In genomic region chr19:37452500-37453245, GRCh38 we compare ENCODE assay signal across 26 cellular contexts. TPM values are rescaled to one million over a fixed set of nuclear protein-coding genes. Genes with fewer than 3 reads are reported as not detected.
DNase-seq lines count a peak whose midpoint lies in the region; ATAC-seq and TF ChIP-seq lines count a peak whose summit lies in the region.
"Had no signal": no experiment of that assay in that cellular context is flagged by ENCODE, and none has a peak within 500 bp of the region (broad histone marks: within the 10 kb centered on the region; RNA-seq: fewer than 3 reads in every experiment).

No MANE protein-coding gene starts in this region.

- H3K9me2 ChIP-seq in SK-N-SH, result no peaks in the 10 kb centered on the region

- TF ChIP-seq CTCF in SK-N-SH (IDR thresholded peaks at IDR 0.05) (no peak), mucosa of descending colon (IDR thresholded peaks at IDR 0.05) (no peak)

- 85% methylated on average over 4 of the region's 4 CpGs for WGBS in SK-N-SH (ENCODE audit: low lambda C conversion rate)

- no peaks in the 10 kb centered on the region for H3F3A ChIP-seq in SK-N-SH (replicated peaks; ENCODE audit: insufficient read depth)

- CTCF ChIA-PET in SK-N-SH (lab: Yijun Ruan, JAX), result no interaction called here

- no peak overlapping the region for H2AFZ ChIP-seq in SK-N-SH (ENCODE audit: low read depth)

- no peaks in the 10 kb centered on the region for H3K79me2 ChIP-seq in SK-N-SH (ENCODE audit: insufficient read depth)

- H3K4me3 ChIP-seq in SK-N-SH (ENCODE audit: low read depth in 2 of 2, low read length in 1 of 2) (no peak overlapping the region; a peak in 1 of 4 replicates), adipocyte (ENCODE audit: low read length) (peak overlapping the region; percentile 73), iPS-20b (ENCODE audit: low read length) (peak overlapping the region; percentile 16; the same call in 1 of the 2 replicates), subcutaneous abdominal adipose tissue (ENCODE audit: low read depth in 1 of 5, low read length in 5 of 5) (peak overlapping the region; percentile 13 to 66 (median 55)), mucosa of descending colon (no peak overlapping the region)

- H3K36me3 ChIP-seq in SK-N-SH (replicated peaks in 1 of 2; ENCODE audit: control insufficient read depth in 1 of 2, insufficient read depth in 2 of 2, low read length in 1 of 2) (peaks cover 32 to 63% of the 10 kb centered on the region in 2 experiments), adipocyte (ENCODE audit: control insufficient read depth, insufficient read depth, low read length, severe bottlenecking) (peaks cover 48% of the 10 kb centered on the region), iPS-20b (ENCODE audit: insufficient read depth, low read depth, low read length) (peaks cover 48% of the 10 kb centered on the region; the same call in 1 of the 2 replicates), subcutaneous abdominal adipose tissue (ENCODE audit: control insufficient read depth in 5 of 5, insufficient read depth in 5 of 5, low read length in 5 of 5) (peaks cover 10 to 37% (median 19%) of the 10 kb centered on the region in 5 donors), mucosa of descending colon (ENCODE audit: low read depth) (no peaks in the 10 kb centered on the region)

- H4K20me1 ChIP-seq in SK-N-SH (ENCODE audit: insufficient read depth), result no peaks in the 10 kb centered on the region

- H3K9ac ChIP-seq in SK-N-SH (no peak overlapping the region), adipocyte (ENCODE audit: low read length) (no peak overlapping the region), iPS-20b (ENCODE audit: low read depth, low read length) (no peak overlapping the region), subcutaneous abdominal adipose tissue (ENCODE audit: low read length in 5 of 5) (no peak overlapping the region)

- no peak overlapping the region for H3K27ac ChIP-seq in SK-N-SH (ENCODE audit: low read depth in 2 of 2, low read length in 1 of 2)
- no peak overlapping the region for H3K27ac ChIP-seq in iPS-20b (ENCODE audit: low read length)
- H3K27ac ChIP-seq in subcutaneous abdominal adipose tissue (ENCODE audit: low read depth, low read length), result no peak overlapping the region
- H3K27ac ChIP-seq: 22Rv1 had no signal

- intact Hi-C loops in mucosa of descending colon (cut with DNase I, micrococcal nuclease), result no loop called here

- no peaks in the 10 kb centered on the region for H3K27me3 ChIP-seq in SK-N-SH (ENCODE audit: insufficient read depth)
- no peaks in the 10 kb centered on the region for H3K27me3 ChIP-seq in adipocyte (replicated peaks; ENCODE audit: control insufficient read depth, insufficient read depth, low read length)
- H3K27me3 ChIP-seq in iPS-20b (ENCODE audit: insufficient read depth, low read length), result no peaks in the 10 kb centered on the region
- no peaks in the 10 kb centered on the region for H3K27me3 ChIP-seq in subcutaneous abdominal adipose tissue (ENCODE audit: control insufficient read depth in 5 of 5, insufficient read depth in 4 of 5, low read length in 5 of 5)
- H3K27me3 ChIP-seq: BE2C had no signal

- peaks cover 58% of the 10 kb centered on the region for H3K9me3 ChIP-seq in SK-N-SH
- peaks cover 95% of the 10 kb centered on the region for H3K9me3 ChIP-seq in adipocyte (ENCODE audit: control insufficient read depth, low read length)
- H3K9me3 ChIP-seq in iPS-20b (ENCODE audit: insufficient read depth, low read depth, low read length), result peaks cover 97% of the 10 kb centered on the region
- H3K9me3 ChIP-seq in subcutaneous abdominal adipose tissue (ENCODE audit: control insufficient read depth in 5 of 5, low read length in 5 of 5), result peaks cover 76 to 97% (median 93%) of the 10 kb centered on the region in 5 donors
- peaks cover 99% of the 10 kb centered on the region for H3K9me3 ChIP-seq in mucosa of descending colon
- H3K9me3 ChIP-seq: BE2C had no signal

- no peaks in the 10 kb centered on the region for H3K4me1 ChIP-seq in SK-N-SH (ENCODE audit: control insufficient read depth in 1 of 2, insufficient read depth in 2 of 2, low read depth in 1 of 2, low read length in 1 of 2)
- no peaks in the 10 kb centered on the region for H3K4me1 ChIP-seq in adipocyte (ENCODE audit: control insufficient read depth, insufficient read depth, low read length)
- no peaks in the 10 kb centered on the region for H3K4me1 ChIP-seq in iPS-20b (ENCODE audit: insufficient read depth, low read length)
- H3K4me1 ChIP-seq in subcutaneous abdominal adipose tissue (ENCODE audit: control insufficient read depth in 5 of 5, insufficient read depth in 5 of 5, low read length in 5 of 5), result no peaks in the 10 kb centered on the region
- no peaks in the 10 kb centered on the region for H3K4me1 ChIP-seq in mucosa of descending colon (ENCODE audit: low read depth)
- H3K4me1 ChIP-seq: BE2C had no signal

- H3K4me2 ChIP-seq in SK-N-SH, result no peak overlapping the region

- TF ChIP-seq RAD21 in SK-N-SH (IDR thresholded peaks at IDR 0.05; ENCODE audit: low read length), result no peak

- DNase-seq in SK-N-SH (no peak), adipocyte (ENCODE audit: low read depth) (no peak), mucosa of descending colon (no peak), EL (no peak), NCI-H2107 treated with DMSO at 0.1 percent for 48 hours (lab: John Stamatoyannopoulos, UW; ENCODE audit: unreplicated experiment) (no peak)
- DNase-seq: BE2C; CD4-positive, alpha-beta T cell; DMS 273 treated with DMSO at 0.1 percent for 48 hours; DMS79; GF-D8; KBM-7; MV-4-11; NCI-H1105; NCI-H1436 treated with DMSO at 0.1 percent for 48 hours; NCI-H187 treated with DMSO at 0.1 percent for 48 hours; NCI-H446 treated with DMSO at 0.1 percent for 48 hours; NCI-H526; NCI-H82; NK-92 treated with Interleukin-12 subunit alpha and Interleukin-12 subunit beta, amount 100 ng/mL, for 24 hours; PC-3 had no signal

- ATAC-seq in SK-N-SH treated with all-trans-retinoic acid at 6 μM for 48 hours (no peak), mucosa of descending colon (no peak)
- ATAC-seq: HCT116, PC-3 had no signal

- POLR2A ChIA-PET in SK-N-SH (lab: Yijun Ruan, JAX), result no interaction called here

- no peak for TF ChIP-seq EP300 in SK-N-SH (IDR thresholded peaks at IDR 0.05; ENCODE audit: borderline replicate concordance in 1 of 2, low read depth in 1 of 2, low read length in 1 of 2)

TF ChIP-seq in SK-N-SH treated with all-trans-retinoic acid at 6 μM for 48 hours, 23 proteins besides CTCF, POLR2A, EP300 and RAD21 (continues in another document):
- TF ChIP-seq ZNF8 (CRISPR knock-in tag; IDR thresholded peaks at IDR 0.05) (no peak), ZFP30 (CRISPR knock-in tag; IDR thresholded peaks at IDR 0.05) (peak; percentile 90), BACH2 (CRISPR knock-in tag; IDR thresholded peaks at IDR 0.05; ENCODE audit: borderline replicate concordance) (no peak), GLIS3 (CRISPR knock-in tag; IDR thresholded peaks at IDR 0.05) (no peak), ZFP3 (CRISPR knock-in tag; IDR thresholded peaks at IDR 0.05) (no peak), TCF4 (CRISPR knock-in tag; IDR thresholded peaks at IDR 0.05; ENCODE audit: borderline replicate concordance) (no peak)

TF ChIP-seq in SK-N-SH, 30 proteins besides CTCF, POLR2A, EP300 and RAD21 (continues in another document):
- TF ChIP-seq CHD2 (IDR thresholded peaks at IDR 0.05; ENCODE audit: low read length, partially characterized antibody), result no peak
- TF ChIP-seq USF2 (IDR thresholded peaks at IDR 0.05; ENCODE audit: borderline replicate concordance, low read depth, low read length), result no peak
- no peak for TF ChIP-seq JUND (IDR thresholded peaks at IDR 0.05)
- TF ChIP-seq TAF1 (IDR thresholded peaks at IDR 0.05; ENCODE audit: borderline replicate concordance, low read depth, low read length), result no peak
- TF ChIP-seq RFX5 (IDR thresholded peaks at IDR 0.05; ENCODE audit: low read length), result no peak
- TF ChIP-seq IRF3 (IDR thresholded peaks at IDR 0.05; ENCODE audit: low read depth, low read length), result no peak
- no peak for TF ChIP-seq SMC3 (IDR thresholded peaks at IDR 0.05; ENCODE audit: low read depth, low read length)
- TF ChIP-seq POLR2AphosphoS5 (IDR thresholded peaks at IDR 0.05; ENCODE audit: low read depth, low read length), result no peak
- no peak for TF ChIP-seq NFIC (IDR thresholded peaks at IDR 0.05; ENCODE audit: borderline replicate concordance)

RNA-seq across cellular contexts. Expression of gene ZNF569, which starts 14.6 kb away (rescaled TPM):
- 2.0 and 2.5 TPM in 2 replicates for polyA plus RNA-seq in SK-N-SH (2012; rRNA removed)
- polyA plus RNA-seq in SK-N-SH (2012; cell fraction: cytosol; rRNA removed), result 2.8 and 3.3 TPM in 2 replicates
- 2.5 and 3.8 TPM in 2 replicates for polyA plus RNA-seq in SK-N-SH (2012; cell fraction: nucleus; rRNA removed)
- 1 to 10 TPM; 1.8 to 6.3 (median 2.1) TPM for total RNA-seq in mucosa of descending colon

RNA-seq across cellular contexts. Expression of gene ZNF570, which starts 16.5 kb away (rescaled TPM):
- polyA plus RNA-seq in SK-N-SH (2012; rRNA removed), result 1.5 and 2.3 TPM in 2 replicates
- polyA plus RNA-seq in SK-N-SH (2012; cell fraction: cytosol; rRNA removed), result 2.3 and 2.6 TPM in 2 replicates
- polyA plus RNA-seq in SK-N-SH (2012; cell fraction: nucleus; rRNA removed), result 3.3 and 3.6 TPM in 2 replicates
- total RNA-seq in mucosa of descending colon, result 1 to 10 TPM; 2.9 to 7.8 (median 3.7) TPM

RNA-seq across cellular contexts. Expression of gene ZNF793, which starts 54.1 kb away (rescaled TPM):
- polyA plus RNA-seq in SK-N-SH (2012; rRNA removed), result 2.3 and 4.1 TPM in 2 replicates
- polyA plus RNA-seq in SK-N-SH (2012; cell fraction: cytosol; rRNA removed), result 2.5 and 2.6 TPM in 2 replicates
- 8.0 and 12.6 TPM in 2 replicates for polyA plus RNA-seq in SK-N-SH (2012; cell fraction: nucleus; rRNA removed)
- 1 to 10 TPM; 3.8 to 6.6 (median 6.0) TPM for total RNA-seq in mucosa of descending colon
- total RNA-seq: MCF 10A, PC-3 had no signal

Comparison
In these comparisons a context has a peak if more than half of its experiments do, and no peak if none do; other contexts are left out.
1. H3K4me3 ChIP-seq: peak in adipocyte (single experiment), iPS-20b (single experiment) and subcutaneous abdominal adipose tissue (5 of 5); none in SK-N-SH (0 of 2) and mucosa of descending colon (single experiment).